Comparison of ENCODE assay signal across 11 cellular contexts in genomic region chr5:138603521-138603920, GRCh38. TPM values are rescaled to one million over a fixed set of nuclear protein-coding genes. Genes with fewer than 3 reads are reported as not detected.
DNase-seq lines count a peak whose midpoint lies in the region; ATAC-seq and TF ChIP-seq lines count a peak whose summit lies in the region.
"Had no signal": no experiment of that assay in that cellular context is flagged by ENCODE, and none has a peak within 500 bp of the region (broad histone marks: within the 10 kb centered on the region; RNA-seq: fewer than 3 reads in every experiment).

No MANE protein-coding gene starts in this region.

- peak; percentile 29 for TF ChIP-seq POLR2A in GM18505 (IDR thresholded peaks at IDR 0.05; ENCODE audit: borderline replicate concordance, extremely low read depth, insufficient read depth, insufficient read length)

- H3K9me3 Mint-ChIP-seq in activated T-cell treated with anti-CD3 and anti-CD28 coated beads, Interleukin-2, amount 50 U/mL, for 72 hours, result no peaks in the 10 kb centered on the region
- H3K9me3 Mint-ChIP-seq in nephron progenitor cell, result no peaks in the 10 kb centered on the region
- H3K9me3 Mint-ChIP-seq: activated T-helper 1 cell treated with anti-CD3 and anti-CD28 coated beads, Interleukin-12 subunit alpha, Interleukin-12 subunit beta, Interleukin-2, Interleukin-4 antibody, amounts not matched to agents 30 ng/mL and 10 ng/mL and 1 ng/mL, durations not matched to agents 14 hours and 24 hours and 36 hours had no signal

- H3K27me3 Mint-ChIP-seq in activated T-cell treated with anti-CD3 and anti-CD28 coated beads, Interleukin-2, amount 50 U/mL, for 72 hours (ENCODE audit: low read depth), result peaks cover 76% of the 10 kb centered on the region
- H3K27me3 Mint-ChIP-seq in nephron progenitor cell (ENCODE audit: low read depth, poor library complexity), result peaks cover 16% of the 10 kb centered on the region

- H3K27ac Mint-ChIP-seq in activated T-cell treated with anti-CD3 and anti-CD28 coated beads, Interleukin-2, amount 50 U/mL, for 72 hours, result no peak overlapping the region
- H3K27ac Mint-ChIP-seq in nephron progenitor cell, result peak overlapping the region; percentile 61
- H3K27ac Mint-ChIP-seq: activated T-helper 1 cell treated with anti-CD3 and anti-CD28 coated beads, Interleukin-12 subunit alpha, Interleukin-12 subunit beta, Interleukin-2, Interleukin-4 antibody, amounts not matched to agents 30 ng/mL and 10 ng/mL and 1 ng/mL, durations not matched to agents 14 hours and 24 hours and 36 hours had no signal

- H3K4me3 Mint-ChIP-seq in activated T-cell treated with anti-CD3 and anti-CD28 coated beads, Interleukin-2, amount 50 U/mL, for 72 hours, result peak overlapping the region in 1 of 2 donors; percentile 10
- no peak overlapping the region for H3K4me3 Mint-ChIP-seq in nephron progenitor cell
- H3K4me3 Mint-ChIP-seq: activated T-helper 1 cell treated with anti-CD3 and anti-CD28 coated beads, Interleukin-12 subunit alpha, Interleukin-12 subunit beta, Interleukin-2, Interleukin-4 antibody, amounts not matched to agents 30 ng/mL and 10 ng/mL and 1 ng/mL, durations not matched to agents 14 hours and 24 hours and 36 hours had no signal

- H3K4me1 Mint-ChIP-seq in activated T-cell treated with anti-CD3 and anti-CD28 coated beads, Interleukin-2, amount 50 U/mL, for 72 hours (ENCODE audit: low read depth), result peaks cover 26% of the 10 kb centered on the region
- peaks cover 49% of the 10 kb centered on the region for H3K4me1 Mint-ChIP-seq in nephron progenitor cell

- H3K36me3 Mint-ChIP-seq in activated T-cell treated with anti-CD3 and anti-CD28 coated beads, Interleukin-2, amount 50 U/mL, for 72 hours (ENCODE audit: insufficient read depth in 2 of 2), result no peaks in the 10 kb centered on the region
- no peaks in the 10 kb centered on the region for H3K36me3 Mint-ChIP-seq in nephron progenitor cell (ENCODE audit: low read depth)

- peak; percentile 7 to 14 for DNase-seq in activated T-cell treated with anti-CD3 and anti-CD28 coated beads, Interleukin-2, amount 50 U/mL, for 72 hours
- DNase-seq in nephron progenitor cell, result no peak
- DNase-seq in NCI-H774 (lab: John Stamatoyannopoulos, UW), result no peak
- no peak for DNase-seq in NCI-H446 treated with DMSO at 0.1 percent for 48 hours (lab: John Stamatoyannopoulos, UW)
- no peak for DNase-seq in dedifferentiated amniotic fluid mesenchymal stem cell (ENCODE audit: extremely low spot score)
- DNase-seq: GDM1, Karpas-422 had no signal

- TF ChIP-seq CTCF in nephron progenitor cell (IDR thresholded peaks at IDR 0.05), result no peak

- ATAC-seq in GM18505 (IDR thresholded peaks at IDR 0.05; ENCODE audit: unreplicated experiment) (no peak), GM21529 (IDR thresholded peaks at IDR 0.05; ENCODE audit: unreplicated experiment) (peak; percentile 55)
- peak; percentile 65 to 72 for ATAC-seq in activated T-cell treated with anti-CD3 and anti-CD28 coated beads, Interleukin-2, amount 50 U/mL, for 72 hours (replicated peaks in 1 of 2)
- ATAC-seq: HCT116 had no signal

RNA-seq across cellular contexts. Expression of gene HSPA9, which starts 28.3 kb away (rescaled TPM):
- total RNA-seq in activated T-cell treated with anti-CD3 and anti-CD28 coated beads, Interleukin-2, amount 50 U/mL, for 72 hours, result 100 to 1,000 TPM; 448 to 505 TPM

Comparison
In these comparisons a context has a peak if more than half of its experiments do, and no peak if none do; other contexts are left out.
1. DNase-seq: peak in activated T-cell treated with anti-CD3 and anti-CD28 coated beads, Interleukin-2, amount 50 U/mL, for 72 hours (2 of 2); none in nephron progenitor cell (single experiment), NCI-H774 (single experiment), NCI-H446 treated with DMSO at 0.1 percent for 48 hours (single experiment) and dedifferentiated amniotic fluid mesenchymal stem cell (single experiment).